In the genomic region with DNA sequence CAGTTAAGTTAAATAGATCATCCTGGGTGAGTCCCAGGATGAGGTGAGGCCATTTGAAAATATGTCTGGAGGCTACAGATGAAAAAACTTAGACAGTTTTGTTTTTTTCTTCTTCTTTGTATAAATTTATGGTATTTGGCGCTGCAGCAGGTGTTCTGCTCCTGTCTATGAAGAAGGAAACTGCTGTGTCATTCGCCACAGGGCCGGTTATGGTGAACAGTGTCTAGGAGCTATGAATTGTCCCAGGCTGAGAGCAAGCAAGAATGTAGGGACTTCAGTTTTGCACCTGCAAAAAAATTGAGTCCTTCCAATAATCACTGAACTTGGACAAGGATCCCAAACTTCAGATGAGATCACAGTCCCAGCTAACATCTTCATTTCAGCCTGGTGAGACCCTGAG, we compare ENCODE assay signal across 27 cellular contexts.
"Had no signal": no experiment of that assay in that cellular context is flagged by ENCODE, and none has a peak within 500 bp of the region (broad histone marks: within the 10 kb centered on the region; RNA-seq: fewer than 3 reads in every experiment).

No MANE protein-coding gene starts in this region.

- DNase-seq: Kasumi-1, MG63, NCI-H1048, NCI-H1092 treated with DMSO at 0.1 percent for 48 hours, NCI-H1105 treated with DMSO at 0.1 percent for 48 hours, NCI-H1417, NCI-H1436, NCI-H146, NCI-H1694, NCI-H187, NCI-H1930, NCI-H2029 treated with DMSO at 0.1 percent for 48 hours, NCI-H2171 treated with DMSO at 0.1 percent for 48 hours, NCI-H2227 treated with DMSO at 0.1 percent for 48 hours, NCI-H345, NCI-H446, NCI-H510A treated with DMSO at 0.1 percent for 48 hours, NCI-H524 treated with DMSO at 0.1 percent for 48 hours, NCI-H526 treated with DMSO at 0.1 percent for 48 hours, NCI-H774, PC-9, Right ventricle myocardium superior, SHP77 treated with DMSO at 0.1 percent for 48 hours, SK-N-SH, T-cell had no signal

- H3K36me3 ChIP-seq: MG63, SJSA1 had no signal

- H3K9me2 ChIP-seq: SK-N-SH had no signal

- H3K27me3 Mint-ChIP-seq: T-cell had no signal

- H3K27me3 ChIP-seq: MG63, SJSA1 had no signal

- H3K4me1 ChIP-seq: SJSA1 had no signal

- H3K4me2 ChIP-seq: PC-9, SK-N-SH had no signal

- H3K27ac Mint-ChIP-seq: T-cell had no signal

- H2AFZ ChIP-seq: PC-9 had no signal

- H3K9me3 ChIP-seq: MG63, SJSA1, SK-N-SH had no signal

- H3K27ac ChIP-seq: PC-9, SJSA1 had no signal

- H3K4me3 Mint-ChIP-seq: T-cell had no signal

- H3K9ac ChIP-seq: SK-N-SH had no signal

- H3K4me3 ChIP-seq: MG63, PC-9, SJSA1 had no signal

- H3K4me1 Mint-ChIP-seq: T-cell had no signal

- H3K36me3 Mint-ChIP-seq: T-cell had no signal

- ATAC-seq: Panc1, T-cell had no signal
